ENCODE assay signal across 18 cellular contexts in the genomic region with DNA sequence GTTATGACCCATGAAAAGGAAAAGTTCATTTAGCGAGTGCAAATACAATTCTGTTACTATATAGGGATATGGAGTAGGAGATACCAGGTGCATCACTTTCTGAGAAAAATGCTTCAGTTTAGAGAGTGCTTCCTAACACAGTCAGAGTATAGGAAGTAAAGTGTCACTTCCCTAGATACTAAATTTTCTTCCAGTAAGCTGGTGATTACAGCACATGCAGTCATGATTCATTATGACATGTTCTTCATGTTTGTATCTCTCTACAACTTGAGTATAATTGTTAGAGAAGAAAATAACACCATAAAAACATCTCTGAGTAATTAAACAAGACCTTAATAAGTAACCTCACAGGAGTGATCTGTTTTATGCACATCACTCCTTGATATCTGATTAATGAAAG.
"Had no signal": no experiment of that assay in that cellular context is flagged by ENCODE, and none has a peak within 500 bp of the region (broad histone marks: within the 10 kb centered on the region; RNA-seq: fewer than 3 reads in every experiment).

No MANE protein-coding gene starts in this region.

- H3K4me3 ChIP-seq: esophagus squamous epithelium, left ventricle myocardium inferior, lower lobe of right lung, prostate gland, right lobe of liver, testis, tibial nerve, upper lobe of right lung had no signal

- ATAC-seq: effector memory CD8-positive, alpha-beta T cell; left cardiac atrium; lower lobe of right lung; right lobe of liver; stimulated activated memory B cell treated with anti-CD40 and anti-IgM and Interleukin-4, amounts not matched to agents 10 μg/mL and 1 μg/mL and 100 μg/mL, for 72 hours; upper lobe of right lung had no signal

- H3K27me3 ChIP-seq: esophagus squamous epithelium, right lobe of liver, testis, tibial nerve, upper lobe of right lung had no signal

- H3K4me1 ChIP-seq: esophagus squamous epithelium, left ventricle myocardium inferior, lower lobe of right lung, parathyroid adenoma, prostate gland, right lobe of liver, testis, tibial nerve, upper lobe of right lung had no signal

- DNase-seq: effector memory CD8-positive, alpha-beta T cell; esophagus squamous epithelium; foreskin fibroblast; immature natural killer cell; left cardiac atrium; left ventricle myocardium inferior; lower lobe of right lung; mesenchymal stem cell; naive B cell; right lobe of liver; stimulated activated CD4-positive, alpha-beta T cell treated with anti-CD3 and anti-CD28 coated beads, Interleukin-4, amount 100 ng/mL, for 1 hour; stimulated activated CD8-positive, alpha-beta memory T cell treated with anti-CD3 and anti-CD28 coated beads, Interleukin-4, amount 100 ng/mL, for 48 hours; testis; upper lobe of right lung had no signal

- H3K27ac ChIP-seq: esophagus squamous epithelium, left ventricle myocardium inferior, lower lobe of right lung, parathyroid adenoma, prostate gland, right lobe of liver, testis, tibial nerve, upper lobe of right lung had no signal

- H3K36me3 ChIP-seq: esophagus squamous epithelium, left ventricle myocardium inferior, lower lobe of right lung, prostate gland, right lobe of liver, tibial nerve, upper lobe of right lung had no signal

- H3K9me3 ChIP-seq: esophagus squamous epithelium, lower lobe of right lung, prostate gland, right lobe of liver, testis, tibial nerve, upper lobe of right lung had no signal
